8 cellular contexts compared by ENCODE assay signal in the genomic region with DNA sequence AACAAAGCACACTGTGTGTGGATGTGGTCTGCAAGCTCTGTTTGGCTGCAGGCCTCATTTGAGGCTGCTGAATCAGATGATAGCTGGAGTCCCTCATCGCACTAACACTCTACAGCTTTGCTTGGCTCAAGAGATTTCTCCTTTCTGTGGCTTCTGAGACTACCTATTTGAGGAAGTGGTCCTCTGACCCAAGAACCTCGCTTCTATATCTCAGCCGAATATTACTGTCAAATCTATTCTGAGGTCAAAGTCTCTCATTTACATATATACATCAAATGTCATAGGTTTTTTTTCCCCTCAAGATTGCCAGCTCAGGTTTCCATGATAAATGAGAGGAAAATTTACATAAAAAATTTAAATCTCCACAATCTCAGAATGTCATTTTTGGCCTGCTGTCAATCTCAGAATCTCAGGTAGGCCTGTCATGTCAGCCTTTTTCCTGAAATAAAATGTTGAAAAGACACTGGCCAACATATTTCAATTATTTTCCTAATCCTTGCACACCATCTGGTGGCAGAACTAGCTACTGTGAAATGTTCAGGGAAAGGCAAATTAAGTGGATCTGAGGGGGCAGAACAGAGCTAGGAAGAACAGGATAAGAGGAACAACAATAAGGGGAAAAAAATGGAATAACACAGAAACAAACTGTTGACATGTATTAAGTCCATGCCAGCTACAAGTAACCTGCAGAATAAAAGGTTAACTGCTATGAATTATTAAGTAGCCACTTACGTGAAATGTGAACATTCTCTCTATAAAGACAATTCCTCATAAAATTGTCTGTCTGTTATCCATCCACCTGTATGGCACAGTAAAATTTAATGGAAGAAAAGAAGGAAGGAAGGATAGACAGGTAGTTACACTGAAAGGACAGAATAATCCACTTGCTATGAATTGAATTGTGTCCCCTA. TPM values are rescaled to one million over a fixed set of nuclear protein-coding genes. Genes with fewer than 3 reads are reported as not detected.
A peak's percentile ranks its signal among the peaks of the same experiment; 100 is the strongest.
DNase-seq lines count a peak whose midpoint lies in the region; ATAC-seq and FAIRE-seq lines count a peak whose summit lies in the region.

No MANE protein-coding gene starts in this region.

- H3K36me3 Mint-ChIP-seq in naive B cell = peaks cover 0 to 13% of the 10 kb centered on the region in 2 donors

- H3K27ac Mint-ChIP-seq in naive B cell = peak overlapping the region; percentile 17 to 88 (median 48)

- FAIRE-seq in endometrium (lab: Jason Lieb, UNC) = peak; percentile 45

- H3K27me3 Mint-ChIP-seq in naive B cell = no peaks in the 10 kb centered on the region

- H3K4me1 Mint-ChIP-seq in naive B cell = peaks cover 28 to 49% (median 47%) of the 10 kb centered on the region in 3 donors

- H3K9me3 Mint-ChIP-seq in naive B cell = peaks cover 0 to 10% (median 2%) of the 10 kb centered on the region in 7 donors

- ATAC-seq in GM19463 (IDR thresholded peaks at IDR 0.05; ENCODE audit: unreplicated experiment) = peak; percentile 99
- ATAC-seq in HG03432 (IDR thresholded peaks at IDR 0.05; ENCODE audit: unreplicated experiment) = peak; percentile 98
- ATAC-seq in naive B cell (ENCODE audit: low read depth in 2 of 2) = peak; percentile 82 to 83

- peak overlapping the region in 2 of 8 donors; percentile 2 to 59 for H3K4me3 Mint-ChIP-seq in naive B cell

- DNase-seq in EH (ENCODE audit: low read depth) (peak; percentile 66), NOMO-1 (lab: John Stamatoyannopoulos, UW; ENCODE audit: unreplicated experiment in 2 of 2) (peak; percentile 48 to 88), naive B cell (peak; percentile 19), T1000 (lab: John Stamatoyannopoulos, UW) (no peak), activated gamma-delta T cell (lab: John Stamatoyannopoulos, UW) (no peak)

RNA-seq across cellular contexts. Expression of a gene that starts 39.3 kb away (rescaled TPM):
- 10 to 100 TPM in 3 of 6 donors, 1 to 10 TPM in 3; 7.6 to 17.5 (median 12.2) TPM for polyA plus RNA-seq in naive B cell (ENCODE audit: low read depth in 6 of 6)

Comparison
In these comparisons a context has a peak if more than half of its experiments do, and no peak if none do; other contexts are left out.
1. DNase-seq: peak in EH (single experiment), NOMO-1 (2 of 2) and naive B cell (single experiment); none in T1000 (single experiment) and activated gamma-delta T cell (single experiment).
2. Peak in every context shown above with its lines, with median percentiles within 50 percentile points of each other: ATAC-seq.